ENCODE assay signal across 8 cellular contexts in the genomic region with DNA sequence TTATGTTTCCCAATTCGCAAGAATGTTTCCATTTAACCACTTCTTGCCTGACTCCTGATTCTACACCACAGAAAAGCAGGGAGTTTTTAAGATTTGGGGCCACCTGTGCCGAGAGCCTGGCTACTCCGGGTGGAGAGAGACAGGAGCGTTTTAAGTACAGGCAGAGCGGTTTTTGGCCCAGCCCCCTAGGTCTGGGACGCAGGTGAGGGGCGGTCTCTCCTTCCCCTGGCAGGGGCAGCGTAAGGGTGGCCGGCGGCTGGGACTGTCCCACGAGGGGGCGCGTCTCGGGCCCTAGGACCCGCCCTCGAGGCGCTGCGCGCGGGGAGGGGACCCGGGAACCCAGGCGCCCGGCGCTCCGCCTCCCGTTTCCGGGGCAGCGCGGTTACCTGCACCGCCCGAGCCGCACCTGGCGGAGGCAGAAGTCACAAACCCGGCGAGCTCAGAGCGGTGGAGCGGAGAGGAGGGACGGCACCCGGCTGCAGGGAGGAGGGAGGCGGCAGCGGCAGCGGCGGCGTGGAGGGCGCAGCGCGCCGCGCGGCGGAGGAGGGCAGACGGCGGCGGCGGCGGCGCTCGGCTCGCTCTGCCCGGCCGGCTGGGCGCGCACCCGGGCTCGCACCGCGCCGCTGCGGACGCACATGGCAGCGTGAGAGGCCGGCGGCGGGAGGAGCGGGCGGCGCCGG. TPM values are rescaled to one million over a fixed set of nuclear protein-coding genes. Genes with fewer than 3 reads are reported as not detected.
A peak's percentile ranks its signal among the peaks of the same experiment; 100 is the strongest.
DNase-seq lines count a peak whose midpoint lies in the region; ATAC-seq and TF ChIP-seq lines count a peak whose summit lies in the region.

A gene (plus strand): TSS at position 365 of the 680 bp plus-strand sequence. CDS start 508 bp downstream, outside the sequence.

- no peaks in the 10 kb centered on the region for H3K36me3 Mint-ChIP-seq in endothelial cell (ENCODE audit: low read depth, unreplicated experiment)

- peak within 1 kb of the TSS; percentile 42 for H3K4me3 ChIP-seq in AG09309 (ENCODE audit: control insufficient read depth, low read depth, low read length)
- H3K4me3 ChIP-seq in muscle layer of duodenum (ENCODE audit: low read depth in 1 of 2, low read length in 2 of 2), result peak within 1 kb of the TSS; percentile 26 to 72

- H3K4me1 ChIP-seq in muscle layer of duodenum (ENCODE audit: control insufficient read depth in 1 of 2, insufficient read depth in 2 of 2, low read length in 2 of 2), result peaks cover 0 to 17% of the 10 kb centered on the region in 2 donors

- no peaks in the 10 kb centered on the region for H3K9me3 ChIP-seq in muscle layer of duodenum (ENCODE audit: control insufficient read depth in 1 of 2, low read length in 2 of 2)

- H3K27me3 ChIP-seq in muscle layer of duodenum (ENCODE audit: low read depth, low read length), result peaks cover 17% of the 10 kb centered on the region

- no peaks in the 10 kb centered on the region for H3K9me3 Mint-ChIP-seq in endothelial cell (ENCODE audit: unreplicated experiment)

- H3K4me1 Mint-ChIP-seq in endothelial cell (ENCODE audit: unreplicated experiment), result peaks cover 5% of the 10 kb centered on the region

- TF ChIP-seq CTCF in AG09309 (IDR thresholded peaks at IDR 0.05; ENCODE audit: control insufficient read depth, insufficient read depth, low read depth, low read length, missing control alignments) (no peak), endothelial cell (IDR thresholded peaks at IDR 0.05; ENCODE audit: unreplicated experiment) (no peak)

- ATAC-seq in GM18907 (IDR thresholded peaks at IDR 0.05; ENCODE audit: unreplicated experiment) (peak; percentile 80), HG03095 (IDR thresholded peaks at IDR 0.05; ENCODE audit: unreplicated experiment) (peak; percentile 78)

- peak within 1 kb of the TSS; percentile 92 for H3K4me3 Mint-ChIP-seq in endothelial cell (ENCODE audit: unreplicated experiment)

- H3K27ac ChIP-seq in muscle layer of duodenum (ENCODE audit: low read length) (no peak within 1 kb of the TSS), temporal lobe (ENCODE audit: low read depth, low read length) (no peak within 1 kb of the TSS)

- peaks cover 28% of the 10 kb centered on the region for H3K27me3 Mint-ChIP-seq in endothelial cell (ENCODE audit: unreplicated experiment)

- DNase-seq in AG09309 (ENCODE audit: low read depth), result no peak
- peak; percentile 91 for DNase-seq in NCI-H226
- DNase-seq in activated CD4-positive, alpha-beta T cell treated with anti-CD3 and anti-CD28 coated beads, Interleukin-2, amount 50 U/mL, for 48 hours, result peak; percentile 40 to 47
- peak; percentile 53 for DNase-seq in endothelial cell (ENCODE audit: low spot score)

- H3K36me3 ChIP-seq in muscle layer of duodenum (ENCODE audit: control insufficient read depth in 1 of 2, insufficient read depth in 2 of 2, low read length in 2 of 2), result no peaks in the 10 kb centered on the region

- no peak within 1 kb of the TSS for H3K27ac Mint-ChIP-seq in endothelial cell (ENCODE audit: unreplicated experiment)

RNA-seq across cellular contexts. Expression of the gene that starts here (rescaled TPM):
- total RNA-seq in endothelial cell (ENCODE audit: unreplicated experiment), result 1.1 TPM
- 60.5 TPM for total RNA-seq in temporal lobe

Comparison
In these comparisons a context has a peak if more than half of its experiments do, and no peak if none do; other contexts are left out.
1. RNA of the gene that starts here (total RNA-seq): 60.5 TPM in temporal lobe (single experiment); 1.1 TPM in endothelial cell (single experiment); every median in the first group is over 10 times any median in the second.